Comparison of ENCODE assay signal across 22 cellular contexts in genomic region chr7:127758845-127759244, GRCh38.
"Had no signal": no experiment of that assay in that cellular context is flagged by ENCODE, and none has a peak within 500 bp of the region (broad histone marks: within the 10 kb centered on the region; RNA-seq: fewer than 3 reads in every experiment).

No MANE protein-coding gene starts in this region.

- H3K4me3 ChIP-seq: coronary artery, dorsolateral prefrontal cortex, esophagus muscularis mucosa, gastroesophageal sphincter, heart right ventricle, left lung, lower lobe of right lung, mucosa of descending colon had no signal

- H3K27ac Mint-ChIP-seq: mesothelial cell of epicardium had no signal

- H3K9me3 Mint-ChIP-seq: mesothelial cell of epicardium had no signal

- H3K4me3 Mint-ChIP-seq: mesothelial cell of epicardium had no signal

- H3K9me3 ChIP-seq: esophagus muscularis mucosa, gastroesophageal sphincter, heart right ventricle, left lung, lower lobe of right lung, mucosa of descending colon had no signal

- H3K4me1 ChIP-seq: foreskin keratinocyte, gastroesophageal sphincter, lower lobe of right lung had no signal

- H3K36me3 ChIP-seq: esophagus muscularis mucosa, gastroesophageal sphincter, heart right ventricle, left lung, lower lobe of right lung had no signal

- H3K27ac ChIP-seq: coronary artery, dorsolateral prefrontal cortex, esophagus muscularis mucosa, foreskin keratinocyte, gastroesophageal sphincter, heart right ventricle, left lung, lower lobe of right lung had no signal

- FAIRE-seq: colon, endothelial cell of umbilical vein, frontal cortex, keratinocyte had no signal

- DNase-seq: dermis blood vessel endothelial cell; dorsolateral prefrontal cortex; effector CD4-positive, alpha-beta T cell; effector memory CD4-positive, alpha-beta T cell; foreskin keratinocyte; head of caudate nucleus; heart right ventricle; hippocampal formation; left cardiac atrium; left lung; left ventricle myocardium superior; lower lobe of right lung; mesenchymal stem cell; mucosa of descending colon had no signal

- ATAC-seq: foreskin keratinocyte, gastroesophageal sphincter, heart right ventricle, left cardiac atrium, left lung, left ventricle myocardium superior, lower lobe of right lung, mucosa of descending colon had no signal

- H3K36me3 Mint-ChIP-seq: mesothelial cell of epicardium had no signal

- H3K27me3 ChIP-seq: dorsolateral prefrontal cortex, esophagus muscularis mucosa, foreskin keratinocyte, gastroesophageal sphincter, heart right ventricle, left lung had no signal
